In the genomic region with DNA sequence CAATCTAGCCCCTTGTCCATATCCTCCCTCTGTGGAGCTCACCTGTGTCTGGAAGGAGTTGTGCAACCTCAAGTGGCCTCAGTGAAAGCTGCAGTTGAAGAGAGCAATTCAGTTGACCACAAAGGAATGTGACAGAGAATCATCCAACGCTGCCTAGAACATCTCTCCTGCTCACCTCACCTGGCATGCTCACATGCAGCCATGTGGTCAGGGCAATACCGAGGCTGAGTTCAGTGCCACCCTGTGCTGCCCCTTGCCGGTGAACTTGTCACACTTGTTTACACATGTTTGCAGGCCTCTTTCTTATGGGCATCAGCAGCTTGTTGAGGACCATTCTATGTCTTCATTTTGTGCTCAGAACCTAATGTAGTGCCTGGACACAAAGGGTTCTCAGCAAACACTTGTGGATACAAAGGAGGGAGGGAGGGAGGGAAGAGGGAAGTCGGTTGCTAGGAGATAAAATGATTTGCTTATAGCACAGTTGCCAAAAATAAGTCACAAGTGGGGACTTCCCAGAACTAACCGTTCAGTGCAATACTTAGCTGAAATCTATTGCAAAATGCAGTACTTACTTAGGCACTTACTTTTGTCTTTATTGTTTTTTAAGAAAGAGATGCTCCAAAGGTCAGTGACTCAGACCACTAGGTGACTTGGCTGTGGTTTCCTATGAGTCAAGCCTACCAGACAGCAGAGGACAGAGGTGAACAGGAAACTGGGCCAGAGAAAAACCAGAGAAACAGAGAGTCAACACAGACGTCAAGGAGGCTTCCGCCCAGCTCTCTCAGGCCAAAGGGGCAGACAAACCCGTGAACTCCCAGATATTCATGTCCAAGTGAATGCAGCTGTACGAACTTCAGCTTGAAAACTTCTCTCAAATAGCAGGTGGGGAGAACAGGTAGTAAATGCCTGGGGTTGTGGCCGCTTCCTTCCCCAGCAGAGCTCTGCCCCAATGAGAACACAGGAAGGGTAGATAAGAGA, we compare ENCODE assay signal across 8 cellular contexts.
A peak's percentile ranks its signal among the peaks of the same experiment; 100 is the strongest.
DNase-seq lines count a peak whose midpoint lies in the region; ATAC-seq, FAIRE-seq and TF ChIP-seq lines count a peak whose summit lies in the region.

No MANE protein-coding gene starts in this region.

- H3K27ac ChIP-seq in RWPE2 (ENCODE audit: poor library complexity, severe bottlenecking) (peak overlapping the region; percentile 38), H1 (ENCODE audit: low read depth, low read length) (no peak overlapping the region), muscle layer of duodenum (ENCODE audit: low read length) (peak overlapping the region; percentile 66)

- H3K9me3 ChIP-seq in RWPE2 (ENCODE audit: severe bottlenecking): no peaks in the 10 kb centered on the region
- no peaks in the 10 kb centered on the region for H3K9me3 ChIP-seq in H1 (ENCODE audit: insufficient read depth in 2 of 2, low read depth in 1 of 2, low read length in 1 of 2)
- no peaks in the 10 kb centered on the region for H3K9me3 ChIP-seq in muscle layer of duodenum (ENCODE audit: control insufficient read depth in 1 of 2, low read length in 2 of 2)

- no peak overlapping the region for H2BK120ac ChIP-seq in H1 (replicated peaks; ENCODE audit: low read depth, low read length)

- no peak overlapping the region for H4K91ac ChIP-seq in H1 (replicated peaks; ENCODE audit: insufficient read length, low read length)

- no peak overlapping the region for H2BK12ac ChIP-seq in H1 (ENCODE audit: low read depth, low read length)

- H2AFZ ChIP-seq in H1 (ENCODE audit: low read length): no peak overlapping the region

- FAIRE-seq in H1 (lab: Jason Lieb, UNC): no peak

- ATAC-seq in GM21381 (IDR thresholded peaks at IDR 0.05; ENCODE audit: unreplicated experiment) (peak; percentile 97), RWPE2 (ENCODE audit: low read depth) (peak; percentile 96)

- H3K36me3 ChIP-seq in RWPE2 (ENCODE audit: low read depth): no peaks in the 10 kb centered on the region
- no peaks in the 10 kb centered on the region for H3K36me3 ChIP-seq in H1 (ENCODE audit: control insufficient read depth in 2 of 4, insufficient read depth in 4 of 4, low read length in 3 of 4)
- H3K36me3 ChIP-seq in muscle layer of duodenum (ENCODE audit: control insufficient read depth in 1 of 2, insufficient read depth in 2 of 2, low read length in 2 of 2): no peaks in the 10 kb centered on the region

- no peak overlapping the region for H3K4me3 ChIP-seq in RWPE2 (ENCODE audit: severe bottlenecking)
- H3K4me3 ChIP-seq in H1 (ENCODE audit: extremely low read depth in 1 of 4, insufficient read depth in 2 of 4, low read depth in 3 of 4, low read length in 4 of 4): no peak overlapping the region
- H3K4me3 ChIP-seq in muscle layer of duodenum (ENCODE audit: low read depth in 1 of 2, low read length in 2 of 2): peak overlapping the region in 1 of 2 donors; percentile 22

- H3K18ac ChIP-seq in H1 (ENCODE audit: extremely low read depth, low read length): no peak overlapping the region

- no peak for TF ChIP-seq EP300 in H1 (IDR thresholded peaks at IDR 0.05; ENCODE audit: borderline replicate concordance in 1 of 2, low read depth in 2 of 2, low read length in 2 of 2)

- H3K79me1 ChIP-seq in H1 (ENCODE audit: low read depth, low read length): no peaks in the 10 kb centered on the region; the same call in 1 of the 2 replicates

- H3K23me2 ChIP-seq in H1 (ENCODE audit: low read depth, low read length): no peaks in the 10 kb centered on the region; the same call in 1 of the 2 replicates

- no peaks in the 10 kb centered on the region for H3K79me2 ChIP-seq in H1 (ENCODE audit: control insufficient read depth in 1 of 2, insufficient read depth in 2 of 2, low read length in 2 of 2)

- no peak overlapping the region for H3K56ac ChIP-seq in H1 (replicated peaks; ENCODE audit: insufficient read length, low read depth, low read length)

- H3K27me3 ChIP-seq in RWPE2 (ENCODE audit: insufficient read depth, poor library complexity, severe bottlenecking) (no peaks in the 10 kb centered on the region), H1 (replicated peaks in 1 of 4; ENCODE audit: control insufficient read depth in 3 of 4, extremely low read depth in 1 of 4, insufficient read depth in 3 of 4, low read length in 3 of 4) (no peaks in the 10 kb centered on the region), muscle layer of duodenum (ENCODE audit: low read depth, low read length) (no peaks in the 10 kb centered on the region)

- H4K8ac ChIP-seq in H1 (ENCODE audit: extremely low read depth, insufficient read depth, low read length): no peak overlapping the region

- no peak overlapping the region for H3K9ac ChIP-seq in H1 (replicated peaks in 1 of 4; ENCODE audit: extremely low read depth in 1 of 4, low read depth in 3 of 4, low read length in 3 of 4)

- no peak overlapping the region for H3K4me2 ChIP-seq in H1 (ENCODE audit: insufficient read depth in 1 of 2, low read depth in 2 of 2, low read length in 2 of 2)

- peak; percentile 22 to 49; a peak in 3 of 4 replicates for TF ChIP-seq RAD21 in H1 (IDR thresholded peaks at IDR 0.05 in 1 of 2, conservative IDR thresholded peaks at IDR 0.05 in 1 of 2; ENCODE audit: low read depth in 2 of 2, low read length in 2 of 2)

- H4K5ac ChIP-seq in H1 (ENCODE audit: insufficient read length, low read depth, low read length): no peak overlapping the region

- CTCF ChIA-PET in H1 (lab: Charles Lee; ENCODE audit: partially characterized antibody): interaction anchor here (0.6 to 1.1 kb wide), 3 partner anchors 73 to 247 kb away, joined by 3 read pairs; no protein-coding TSS in a partner anchor

- no peaks in the 10 kb centered on the region for H4K20me1 ChIP-seq in H1 (replicated peaks in 1 of 2; ENCODE audit: control insufficient read depth in 1 of 2, insufficient read depth in 2 of 2, low read length in 2 of 2)

- H3K4me1 ChIP-seq in RWPE2 (ENCODE audit: insufficient read depth, poor library complexity, severe bottlenecking) (peaks cover 11% of the 10 kb centered on the region), H1 (replicated peaks in 1 of 4; ENCODE audit: control insufficient read depth in 3 of 4, insufficient read depth in 4 of 4, low read length in 3 of 4) (no peaks in the 10 kb centered on the region), muscle layer of duodenum (ENCODE audit: control insufficient read depth in 1 of 2, insufficient read depth in 2 of 2, low read length in 2 of 2) (peaks cover 13 to 33% of the 10 kb centered on the region in 2 donors)

- no peak overlapping the region for H3K23ac ChIP-seq in H1 (ENCODE audit: insufficient read length)

- DNase-seq in GM04503 (ENCODE audit: low read depth): peak; percentile 61
- DNase-seq in HK-2 (ENCODE audit: unreplicated experiment): peak; percentile 65
- DNase-seq in RWPE2 (ENCODE audit: low spot score): peak; percentile 73
- no peak for DNase-seq in H1 (ENCODE audit: low read depth in 1 of 2, low spot score in 2 of 2)
- DNase-seq in iPS-NIHi11 (ENCODE audit: low spot score): no peak
- no peak for DNase-seq in NCI-H524 (lab: John Stamatoyannopoulos, UW)

- TF ChIP-seq POLR2A in H1 (IDR thresholded peaks at IDR 0.05; ENCODE audit: control extremely low read depth in 1 of 2, low read depth in 2 of 2, low read length in 2 of 2): no peak

- H2AK5ac ChIP-seq in H1 (ENCODE audit: low read depth, low read length): no peak overlapping the region

- POLR2A ChIA-PET in H1 (lab: Charles Lee; ENCODE audit: partially characterized antibody): no interaction called here

- H3K4ac ChIP-seq in H1 (replicated peaks; ENCODE audit: insufficient read length, low read depth, low read length): no peak overlapping the region

- H2BK20ac ChIP-seq in H1 (ENCODE audit: low read length): no peak overlapping the region

- TF ChIP-seq CTCF in RWPE2 (IDR thresholded peaks at IDR 0.05; ENCODE audit: poor library complexity, severe bottlenecking): peak; percentile 13
- TF ChIP-seq CTCF in H1 (IDR thresholded peaks at IDR 0.05; ENCODE audit: control extremely low read depth in 1 of 3, insufficient read depth in 1 of 3, low read depth in 1 of 3, low read length in 3 of 3): no peak

- WGBS in H1 (ENCODE audit: extremely low coverage in 1 of 2, insufficient coverage in 1 of 2, insufficient read length in 1 of 2, insufficient replicate concordance in 2 of 2, low coverage in 1 of 2, low lambda C conversion rate in 2 of 2, missing lambda C conversion rate in 1 of 2), 2 experiments: 91% methylated on average over 9 of the region's 10 CpGs; no CpG with 5 or more reads in 1 of the 2 experiments

- no peak overlapping the region for H3K14ac ChIP-seq in H1 (ENCODE audit: insufficient read length)

- H2BK15ac ChIP-seq in H1 (ENCODE audit: low read length): no peak overlapping the region

- peak overlapping the region; percentile 18 for H2BK5ac ChIP-seq in H1 (ENCODE audit: low read depth, low read length)

TF ChIP-seq in H1, 55 proteins besides CTCF, POLR2A, EP300 and RAD21:
- TF ChIP-seq ZNF274 (IDR thresholded peaks at IDR 0.05; ENCODE audit: borderline replicate concordance, extremely low read depth, low read length) (no peak), KDM4A (IDR thresholded peaks at IDR 0.05; ENCODE audit: low read depth, low read length, severe bottlenecking) (no peak), BACH1 (IDR thresholded peaks at IDR 0.05; ENCODE audit: low read length) (no peak), JUND (IDR thresholded peaks at IDR 0.05; ENCODE audit: low read length) (no peak), EZH2 (IDR thresholded peaks at IDR 0.05; ENCODE audit: low read depth, low read length, severe bottlenecking) (no peak), HDAC2 (IDR thresholded peaks at IDR 0.05; ENCODE audit: borderline replicate concordance in 1 of 2, low read depth in 2 of 2, low read length in 2 of 2) (no peak)
- TF ChIP-seq, protein P1, sequence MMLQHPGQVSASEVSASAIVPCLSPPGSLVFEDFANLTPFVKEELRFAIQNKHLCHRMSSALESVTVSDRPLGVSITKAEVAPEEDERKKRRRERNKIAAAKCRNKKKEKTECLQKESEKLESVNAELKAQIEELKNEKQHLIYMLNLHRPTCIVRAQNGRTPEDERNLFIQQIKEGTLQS (IDR thresholded peaks at IDR 0.05; ENCODE audit: insufficient read depth, low read depth, low read length): no peak

Comparison
In these comparisons a context has a peak if more than half of its experiments do, and no peak if none do; other contexts are left out.
1. DNase-seq: peak in GM04503 (single experiment), HK-2 (single experiment) and RWPE2 (single experiment); none in H1 (0 of 2), iPS-NIHi11 (single experiment) and NCI-H524 (0 of 2).